In the genomic region with DNA sequence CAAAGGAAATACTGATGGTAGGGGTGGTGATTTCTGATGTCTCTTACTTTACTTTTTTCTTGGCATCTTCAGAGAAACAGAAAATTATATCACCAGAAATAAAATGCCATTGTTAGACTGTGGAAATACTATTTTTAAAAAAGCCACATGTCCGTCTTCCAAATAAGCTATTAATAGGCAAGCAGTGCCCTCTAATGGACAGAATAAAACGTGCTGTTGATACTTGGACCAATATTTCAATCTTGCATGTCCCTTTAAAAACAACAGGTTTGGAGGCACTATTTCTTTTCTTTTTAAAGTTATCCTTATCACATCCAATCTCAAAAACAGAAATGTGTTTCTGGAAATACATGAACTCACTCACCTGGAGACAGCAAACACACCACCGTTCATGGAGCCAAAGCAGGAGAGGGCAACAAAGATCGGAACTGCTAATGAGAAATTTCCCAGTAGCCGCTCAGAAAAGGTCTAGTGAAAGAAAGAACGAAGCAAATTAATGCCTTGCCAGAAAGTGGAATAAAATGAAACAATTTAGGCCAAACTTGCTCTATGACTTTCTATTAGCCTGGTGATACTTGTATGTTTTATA, we compare ENCODE assay signal across 9 cellular contexts.
DNase-seq lines count a peak whose midpoint lies in the region; ATAC-seq and TF ChIP-seq lines count a peak whose summit lies in the region.
"Had no signal": no experiment of that assay in that cellular context is flagged by ENCODE, and none has a peak within 500 bp of the region (broad histone marks: within the 10 kb centered on the region; RNA-seq: fewer than 3 reads in every experiment).

No MANE protein-coding gene starts in this region.

- H3K4me1 ChIP-seq in OCI-LY3 (ENCODE audit: low read length), result peaks cover 4% of the 10 kb centered on the region; the same call in 1 of the 2 replicates

- H3K27ac ChIP-seq in OCI-LY3 (ENCODE audit: low read length), result no peak overlapping the region

- peaks cover 7% of the 10 kb centered on the region for H3K36me3 Mint-ChIP-seq in nephron progenitor cell (ENCODE audit: low read depth)

- H3K4me3 ChIP-seq in OCI-LY3 (ENCODE audit: low read length), result no peak overlapping the region

- ATAC-seq in HG03135 (IDR thresholded peaks at IDR 0.05; ENCODE audit: unreplicated experiment) (peak; percentile 80), HG02763 (IDR thresholded peaks at IDR 0.05; ENCODE audit: unreplicated experiment) (no peak)

- H3K27ac Mint-ChIP-seq in nephron progenitor cell, result no peak overlapping the region
- H3K27ac Mint-ChIP-seq: stimulated activated naive CD8-positive, alpha-beta T cell treated with anti-CD3 and anti-CD28 coated beads, Interleukin-15, Interleukin-2, amounts not matched to agents 100 ng/mL and 50 ng/mL, for 24 hours had no signal

- DNase-seq in NCI-H82 (lab: John Stamatoyannopoulos, UW) (peak; percentile 62), NCI-H82 treated with DMSO at 0.1 percent for 48 hours (lab: John Stamatoyannopoulos, UW; ENCODE audit: unreplicated experiment) (no peak), epidermal melanocyte (ENCODE audit: insufficient read length, low spot score) (peak; percentile 32), nephron progenitor cell (peak; percentile 7)
- DNase-seq in stimulated activated naive CD4-positive, alpha-beta T cell treated with Interleukin-2 at 50 U/mL for 16 hours (lab: John Stamatoyannopoulos, UW), result no peak

- H3K9me3 ChIP-seq in OCI-LY3 (ENCODE audit: insufficient read depth, low read length), result no peaks in the 10 kb centered on the region

- H3K4me3 Mint-ChIP-seq in nephron progenitor cell, result no peak overlapping the region
- H3K4me3 Mint-ChIP-seq: stimulated activated naive CD8-positive, alpha-beta T cell treated with anti-CD3 and anti-CD28 coated beads, Interleukin-15, Interleukin-2, amounts not matched to agents 100 ng/mL and 50 ng/mL, for 24 hours had no signal

- H4K20me1 ChIP-seq in OCI-LY3 (ENCODE audit: insufficient read depth, low read length), result no peaks in the 10 kb centered on the region

- peak overlapping the region; percentile 37 for H3K4me2 ChIP-seq in OCI-LY3 (ENCODE audit: low read length)

- H2AFZ ChIP-seq in OCI-LY3 (ENCODE audit: low read depth, low read length), result 0 out of 2 replicates have a peak overlapping the region, but pooled peaks have one; percentile 13

- H3K9me3 Mint-ChIP-seq in nephron progenitor cell, result no peaks in the 10 kb centered on the region
- H3K9me3 Mint-ChIP-seq: stimulated activated naive CD8-positive, alpha-beta T cell treated with anti-CD3 and anti-CD28 coated beads, Interleukin-15, Interleukin-2, amounts not matched to agents 100 ng/mL and 50 ng/mL, for 24 hours had no signal

- H3K27me3 Mint-ChIP-seq in nephron progenitor cell (ENCODE audit: low read depth, poor library complexity), result peaks cover 5% of the 10 kb centered on the region
- H3K27me3 Mint-ChIP-seq: stimulated activated naive CD8-positive, alpha-beta T cell treated with anti-CD3 and anti-CD28 coated beads, Interleukin-15, Interleukin-2, amounts not matched to agents 100 ng/mL and 50 ng/mL, for 24 hours had no signal

- no peaks in the 10 kb centered on the region for H3K79me2 ChIP-seq in OCI-LY3 (ENCODE audit: low read length)

- no peaks in the 10 kb centered on the region for H3K27me3 ChIP-seq in OCI-LY3 (ENCODE audit: low read depth, low read length)

- TF ChIP-seq CTCF in OCI-LY3 (IDR thresholded peaks at IDR 0.05; ENCODE audit: low read depth, low read length) (peak; percentile 97), nephron progenitor cell (IDR thresholded peaks at IDR 0.05) (peak; percentile 72)

- peaks cover 36% of the 10 kb centered on the region for H3K4me1 Mint-ChIP-seq in nephron progenitor cell

- no peak overlapping the region for H3K9ac ChIP-seq in OCI-LY3 (ENCODE audit: low read length)

- H3K36me3 ChIP-seq in OCI-LY3 (replicated peaks; ENCODE audit: low read depth, low read length), result no peaks in the 10 kb centered on the region

Comparison
In these comparisons a context has a peak if more than half of its experiments do, and no peak if none do; other contexts are left out.
1. DNase-seq: peak in NCI-H82 (single experiment), epidermal melanocyte (single experiment) and nephron progenitor cell (single experiment); none in NCI-H82 treated with DMSO at 0.1 percent for 48 hours (single experiment) and stimulated activated naive CD4-positive, alpha-beta T cell treated with Interleukin-2 at 50 U/mL for 16 hours (single experiment).